ENCODE assay signal across 8 cellular contexts in the genomic region with DNA sequence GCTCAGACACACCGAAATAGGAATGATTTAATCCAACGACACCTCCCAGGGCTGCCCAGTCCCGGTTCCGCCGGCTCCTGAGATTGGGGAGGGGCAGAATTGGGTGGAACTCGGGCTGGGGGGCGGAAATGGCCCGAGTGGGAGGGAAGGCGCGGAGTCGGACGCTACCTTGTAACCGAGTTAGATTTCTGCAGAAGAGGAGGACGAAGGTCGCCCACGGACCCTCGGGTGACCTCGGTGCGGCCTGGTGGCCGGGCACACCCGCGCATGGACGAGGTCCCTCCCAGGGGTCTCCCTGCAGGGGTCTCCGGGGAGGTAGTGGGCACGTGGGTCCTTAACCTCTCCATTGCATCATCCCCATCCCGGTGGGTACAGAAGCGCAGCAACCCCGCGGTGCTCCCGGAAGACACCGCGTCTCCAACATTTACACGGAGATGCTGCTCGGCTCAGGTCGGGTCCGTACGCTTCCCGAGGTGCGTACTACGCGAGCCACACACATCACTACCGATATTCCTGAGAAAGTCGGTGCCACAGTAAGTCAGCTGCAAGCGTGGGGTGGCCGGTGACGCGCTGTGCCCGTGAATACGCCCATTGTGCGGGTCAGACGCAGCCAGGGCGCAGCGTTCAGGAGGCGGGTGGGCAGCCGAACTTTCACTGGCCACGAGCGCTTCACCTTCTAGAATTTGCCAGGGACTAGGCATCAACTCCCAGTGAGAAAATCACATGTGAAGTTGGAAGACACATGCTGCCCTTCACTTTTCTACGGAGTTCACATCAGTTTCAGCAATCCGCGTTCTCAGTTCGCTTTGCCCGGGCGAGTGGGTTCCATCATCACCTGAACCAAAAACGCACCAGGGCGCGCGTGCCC. TPM values are rescaled to one million over a fixed set of nuclear protein-coding genes. Genes with fewer than 3 reads are reported as not detected.
DNase-seq lines count a peak whose midpoint lies in the region; ATAC-seq and TF ChIP-seq lines count a peak whose summit lies in the region.

No MANE protein-coding gene starts in this region.

- no peaks in the 10 kb centered on the region; the same call in 1 of the 2 replicates for H3K27me3 ChIP-seq in BJ (ENCODE audit: control insufficient read depth, insufficient read depth, low read length)

- CTCF ChIA-PET in BJ (lab: Yijun Ruan, JAX) = no interaction called here

- TF ChIP-seq CTCF in BJ (IDR thresholded peaks at IDR 0.05; ENCODE audit: insufficient read depth, low read depth, low read length) = no peak

- H3K36me3 ChIP-seq in BJ (ENCODE audit: control insufficient read depth, insufficient read depth, low read length) = no peaks in the 10 kb centered on the region

- H3K36me3 Mint-ChIP-seq in activated naive CD4-positive, alpha-beta T cell treated with anti-CD3 and anti-CD28 coated beads, Interleukin-2, amount 50 U/mL, for 72 hours = peaks cover 0 to 17% of the 10 kb centered on the region in 2 donors

- DNase-seq in BJ (ENCODE audit: low read depth) = no peak
- peak; percentile 90 for DNase-seq in NCI-H69 (lab: John Stamatoyannopoulos, UW)
- DNase-seq in activated naive CD4-positive, alpha-beta T cell treated with anti-CD3 and anti-CD28 coated beads, Interleukin-2, amount 50 U/mL, for 72 hours (ENCODE audit: low spot score in 2 of 2) = peak in 1 of 2 donors; percentile 39
- DNase-seq in left cardiac atrium = peak; percentile 54
- DNase-seq in posterior vena cava (ENCODE audit: low spot score) = peak; percentile 88
- no peak for DNase-seq in SKM-1 treated with dmso at 0.1 percent for 144 hours (lab: John Stamatoyannopoulos, UW; ENCODE audit: unreplicated experiment)

- H3K9me3 Mint-ChIP-seq in activated naive CD4-positive, alpha-beta T cell treated with anti-CD3 and anti-CD28 coated beads, Interleukin-2, amount 50 U/mL, for 72 hours = no peaks in the 10 kb centered on the region

- POLR2A ChIA-PET in BJ (lab: Charles Lee) = interaction anchor here (0.6 kb wide), 1 partner anchor 165 kb away, joined by 4 read pairs; no protein-coding TSS in a partner anchor

- peak overlapping the region; percentile 68 to 86 for H3K27ac Mint-ChIP-seq in activated naive CD4-positive, alpha-beta T cell treated with anti-CD3 and anti-CD28 coated beads, Interleukin-2, amount 50 U/mL, for 72 hours

- H3K4me3 ChIP-seq in BJ (ENCODE audit: low read depth, low read length) = peak overlapping the region; percentile 83

- intact Hi-C loops in left cardiac atrium (cut with DNase I) (loop anchor here in 1 of 2 donors (5.0 kb wide), 1 partner anchor 35 kb away; no protein-coding TSS in a partner anchor), posterior vena cava (cut with DNase I) (no loop called here)

- ATAC-seq in GM21528 (IDR thresholded peaks at IDR 0.05; ENCODE audit: low FRiP score, unreplicated experiment) = peak; percentile 1
- peak; percentile 18 to 33 for ATAC-seq in activated naive CD4-positive, alpha-beta T cell treated with anti-CD3 and anti-CD28 coated beads, Interleukin-2, amount 50 U/mL, for 72 hours
- ATAC-seq in left cardiac atrium = peak; percentile 36 to 40
- ATAC-seq in HG03442 (IDR thresholded peaks at IDR 0.05; ENCODE audit: unreplicated experiment) = no peak

RNA-seq across cellular contexts. Expression of a gene that starts 3.0 kb away (rescaled TPM):
- 11.3 and 11.6 TPM in 2 replicates for polyA plus RNA-seq in BJ (2011; rRNA removed)
- 24.2 and 27.9 TPM in 2 replicates for polyA minus RNA-seq in BJ (2011; rRNA and poly(A)+ RNA removed)
- total RNA-seq in activated naive CD4-positive, alpha-beta T cell treated with anti-CD3 and anti-CD28 coated beads, Interleukin-2, amount 50 U/mL, for 72 hours = 10 to 100 TPM in 1 of 2 donors, 1 to 10 TPM in 1; 7.9 to 13.8 TPM
- total RNA-seq in left cardiac atrium (10 to 100 TPM; 14.9 to 15.7 TPM), posterior vena cava (10 to 100 TPM; 24.3 to 32.5 TPM)

Comparison
In these comparisons a context has a peak if more than half of its experiments do, and no peak if none do; other contexts are left out.
1. DNase-seq: peak in NCI-H69 (single experiment), left cardiac atrium (single experiment) and posterior vena cava (single experiment); none in BJ (single experiment) and SKM-1 treated with dmso at 0.1 percent for 144 hours (single experiment).